Comparison of ENCODE assay signal across 8 cellular contexts in the genomic region with DNA sequence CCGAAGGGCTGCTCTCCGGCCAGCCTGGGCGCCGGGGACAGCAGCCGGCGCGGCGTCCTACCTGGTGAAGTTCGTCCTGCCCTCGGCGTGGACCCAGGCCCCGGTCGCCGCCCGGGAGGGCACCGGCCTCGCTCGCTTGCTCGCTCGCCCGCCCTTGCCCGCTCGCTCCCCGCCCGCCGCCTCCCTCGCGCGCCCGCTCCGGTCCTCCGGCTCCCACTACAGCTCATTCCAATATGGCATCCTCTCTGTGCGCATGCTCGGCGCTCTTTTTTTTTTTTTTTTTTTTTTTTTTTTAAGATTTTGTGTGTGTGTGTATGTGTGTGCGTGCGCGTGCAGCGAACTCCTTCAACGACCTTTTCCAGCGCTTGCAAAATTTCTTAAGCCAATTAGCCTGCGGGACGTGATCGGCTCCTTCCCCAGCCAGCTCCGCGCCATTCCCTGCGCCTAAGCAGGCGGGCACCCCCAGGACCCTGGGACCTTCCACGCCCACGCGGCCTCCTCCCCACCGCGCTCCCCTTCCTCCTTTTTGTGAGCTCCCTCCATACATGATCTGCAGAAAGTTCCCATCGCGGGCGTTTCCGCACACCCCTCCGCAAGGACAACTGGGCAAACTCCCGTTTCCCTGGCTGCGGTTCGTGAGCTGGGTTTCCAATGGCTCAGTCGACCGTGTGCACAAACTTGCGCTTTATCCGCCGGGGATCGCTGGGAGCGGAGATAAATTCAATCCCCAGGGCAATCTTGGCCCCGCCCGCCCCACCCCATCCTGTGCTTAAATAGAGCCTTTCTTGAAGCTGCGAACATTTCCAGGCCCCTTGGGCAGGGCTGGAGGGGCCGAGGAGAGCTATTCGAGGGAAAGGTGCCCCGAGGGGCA. TPM values are rescaled to one million over a fixed set of nuclear protein-coding genes. Genes with fewer than 3 reads are reported as not detected.
DNase-seq lines count a peak whose midpoint lies in the region; ATAC-seq, FAIRE-seq and TF ChIP-seq lines count a peak whose summit lies in the region.

A gene (minus strand): TSS at position 235 of the 871 bp plus-strand sequence. CDS start 29,136 bp downstream, outside the sequence.

- peak within 1 kb of the TSS; percentile 70 for H3K4me2 ChIP-seq in DND-41 (ENCODE audit: insufficient read depth, low read length)
- H3K4me2 ChIP-seq in Loucy (ENCODE audit: low read depth, low read length, poor library complexity, severe bottlenecking): peak within 1 kb of the TSS; percentile 98

- H3K4me1 ChIP-seq in DND-41 (ENCODE audit: insufficient read depth, low read length) (peaks cover 35% of the 10 kb centered on the region), Loucy (ENCODE audit: insufficient read depth, low read length, poor library complexity, severe bottlenecking) (peaks cover 22% of the 10 kb centered on the region), small intestine (ENCODE audit: control insufficient read depth in 2 of 2, insufficient read depth in 1 of 2, low read depth in 1 of 2, low read length in 1 of 2) (peaks cover 0 to 6% of the 10 kb centered on the region in 2 donors)

- H3K27me3 ChIP-seq in DND-41 (ENCODE audit: insufficient read depth, low read length, poor library complexity): no peaks in the 10 kb centered on the region
- H3K27me3 ChIP-seq in Loucy (ENCODE audit: insufficient read depth, low read length, poor library complexity, severe bottlenecking): no peaks in the 10 kb centered on the region
- H3K27me3 ChIP-seq in small intestine (ENCODE audit: control insufficient read depth in 2 of 2, insufficient read depth in 2 of 2, low read length in 2 of 2): peaks cover 2 to 7% of the 10 kb centered on the region in 2 donors

- FAIRE-seq in small intestine (lab: Jason Lieb, UNC): no peak

- peak within 1 kb of the TSS; percentile 77 to 90 for H3K4me3 ChIP-seq in DND-41 (ENCODE audit: low read depth in 1 of 2, low read length in 2 of 2)
- H3K4me3 ChIP-seq in Loucy (ENCODE audit: low read length, poor library complexity, severe bottlenecking): peak within 1 kb of the TSS; percentile 81
- peak within 1 kb of the TSS; percentile 56 for H3K4me3 ChIP-seq in WI38 (ENCODE audit: low read depth, low read length)
- H3K4me3 ChIP-seq in small intestine (ENCODE audit: low read depth in 1 of 2, low read length in 2 of 2): peak within 1 kb of the TSS; percentile 36 to 40

- ATAC-seq in DND-41 (ENCODE audit: insufficient read depth, low read depth) (peak; percentile 46), GM21528 (IDR thresholded peaks at IDR 0.05; ENCODE audit: low FRiP score, unreplicated experiment) (peak; percentile 44)
- ATAC-seq in central memory CD8-positive, alpha-beta T cell (replicated peaks; ENCODE audit: extremely low read depth, poor library complexity, severe bottlenecking): peak; percentile 50

- H3F3A ChIP-seq in Loucy (ENCODE audit: low read depth): no peaks in the 10 kb centered on the region; the same call in 1 of the 2 replicates

- H3K9ac ChIP-seq in DND-41 (ENCODE audit: low read depth, low read length) (peak within 1 kb of the TSS; percentile 68), Loucy (ENCODE audit: low read depth, low read length, poor library complexity, severe bottlenecking) (peak within 1 kb of the TSS; percentile 79)

- 1 to 3% (median 2%) methylated on average over 69 to 74 of the region's 74 CpGs for WGBS in small intestine, 3 donors

- H2AFZ ChIP-seq in DND-41 (ENCODE audit: low read depth, low read length): peak within 1 kb of the TSS; percentile 94
- peak within 1 kb of the TSS; percentile 100 for H2AFZ ChIP-seq in Loucy (ENCODE audit: low read length)

- DNase-seq in DND-41 (peak; percentile 74), iris pigment epithelial cell (ENCODE audit: low read depth) (peak; percentile 35), small intestine (peak; percentile 21), NCI-H187 treated with DMSO at 0.1 percent for 48 hours (lab: John Stamatoyannopoulos, UW) (no peak)
- DNase-seq in central memory CD8-positive, alpha-beta T cell (ENCODE audit: low spot score in 2 of 2): peak; percentile 29 to 38

- H3K27ac Mint-ChIP-seq in central memory CD8-positive, alpha-beta T cell (ENCODE audit: low read depth): peak within 1 kb of the TSS; percentile 94

- peaks cover 27% of the 10 kb centered on the region for H3K36me3 Mint-ChIP-seq in central memory CD8-positive, alpha-beta T cell (ENCODE audit: insufficient read depth)

- no peaks in the 10 kb centered on the region for H3K9me2 ChIP-seq in Loucy (replicated peaks; ENCODE audit: low read depth, low read length)

- H3K79me2 ChIP-seq in DND-41 (ENCODE audit: insufficient read depth, low read length) (peaks cover 59% of the 10 kb centered on the region), Loucy (ENCODE audit: insufficient read depth, low read length) (peaks cover 51% of the 10 kb centered on the region)

- peaks cover 33% of the 10 kb centered on the region for H4K20me1 ChIP-seq in DND-41 (ENCODE audit: insufficient read depth, low read length)
- H4K20me1 ChIP-seq in Loucy (ENCODE audit: insufficient read depth, low read length, poor library complexity, severe bottlenecking): peaks cover 34% of the 10 kb centered on the region

- H3K36me3 ChIP-seq in DND-41 (ENCODE audit: insufficient read depth, low read length) (peaks cover 17% of the 10 kb centered on the region; the same call in 1 of the 2 replicates), Loucy (ENCODE audit: insufficient read depth, low read length) (no peaks in the 10 kb centered on the region), small intestine (ENCODE audit: control insufficient read depth in 2 of 2, insufficient read depth in 2 of 2, low read length in 2 of 2) (no peaks in the 10 kb centered on the region)

- H3K27ac ChIP-seq in DND-41 (ENCODE audit: low read length) (peak within 1 kb of the TSS; percentile 91), small intestine (ENCODE audit: low read depth in 1 of 2, low read length in 1 of 2) (peak within 1 kb of the TSS in 1 of 2 donors; percentile 76)

- H3K9me3 Mint-ChIP-seq in central memory CD8-positive, alpha-beta T cell: no peaks in the 10 kb centered on the region

- TF ChIP-seq CTCF in DND-41 (IDR thresholded peaks at IDR 0.05; ENCODE audit: borderline replicate concordance, extremely low read depth, low read length, poor library complexity, severe bottlenecking): no peak
- TF ChIP-seq CTCF in Loucy (conservative IDR thresholded peaks at IDR 0.05; ENCODE audit: low read length): no peak
- TF ChIP-seq CTCF in WI38 (IDR thresholded peaks at IDR 0.05; ENCODE audit: low read depth, low read length): no peak

- H3K9me3 ChIP-seq in DND-41 (ENCODE audit: insufficient read depth, low read length, severe bottlenecking): no peaks in the 10 kb centered on the region
- H3K9me3 ChIP-seq in Loucy (ENCODE audit: insufficient read depth, low read depth, low read length): no peaks in the 10 kb centered on the region
- no peaks in the 10 kb centered on the region for H3K9me3 ChIP-seq in small intestine (ENCODE audit: control insufficient read depth, low read depth)

- H3K4me1 Mint-ChIP-seq in central memory CD8-positive, alpha-beta T cell: peaks cover 40% of the 10 kb centered on the region

- H3K4me3 Mint-ChIP-seq in central memory CD8-positive, alpha-beta T cell: peak within 1 kb of the TSS; percentile 98

- no peaks in the 10 kb centered on the region for H3K27me3 Mint-ChIP-seq in central memory CD8-positive, alpha-beta T cell

RNA-seq across cellular contexts. Expression of the gene that starts here (rescaled TPM):
- 1 to 10 TPM in 1 of 3 donors, under 1 TPM in 2; 0.45 to 1.6 (median 0.97) TPM for polyA plus RNA-seq in small intestine
